22 cellular contexts compared by ENCODE assay signal in the genomic region with DNA sequence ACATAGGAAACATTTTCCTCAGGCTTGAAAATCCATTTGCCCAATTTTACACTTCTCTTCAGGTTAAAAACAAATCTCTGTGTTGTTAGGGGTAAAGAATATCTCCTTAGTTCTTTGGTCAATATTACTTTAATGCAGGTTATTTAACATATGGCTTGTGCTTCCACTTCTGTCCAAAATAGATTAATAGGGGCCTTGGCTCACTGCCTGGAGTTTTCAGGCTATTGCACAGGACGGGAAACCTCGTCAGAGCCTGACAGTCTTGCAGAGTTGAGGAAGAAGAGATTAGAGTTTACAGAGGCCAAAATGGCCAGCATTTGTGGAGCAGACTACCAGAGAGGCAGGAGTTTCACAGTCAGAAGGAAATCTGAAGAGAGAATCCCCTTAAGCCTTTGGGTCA.
DNase-seq lines count a peak whose midpoint lies in the region; TF ChIP-seq lines count a peak whose summit lies in the region.
"Had no signal": no experiment of that assay in that cellular context is flagged by ENCODE, and none has a peak within 500 bp of the region (broad histone marks: within the 10 kb centered on the region; RNA-seq: fewer than 3 reads in every experiment).

No MANE protein-coding gene starts in this region.

- no peaks in the 10 kb centered on the region for H4K20me1 ChIP-seq in H9 (ENCODE audit: control insufficient read depth, insufficient read depth, insufficient read length)

- no peaks in the 10 kb centered on the region for H3K27me3 ChIP-seq in H9 (ENCODE audit: insufficient read depth, low read length)
- H3K27me3 ChIP-seq in Peyer's patch = no peaks in the 10 kb centered on the region
- H3K27me3 ChIP-seq: spleen had no signal

- H3K9me3 ChIP-seq in H9 (ENCODE audit: control insufficient read depth, low read depth, low read length) (no peaks in the 10 kb centered on the region), Peyer's patch (peaks cover 0 to 2% (median 0%) of the 10 kb centered on the region in 4 donors)
- H3K9me3 ChIP-seq: mucosa of descending colon had no signal

- no peak overlapping the region for H4K91ac ChIP-seq in H9 (ENCODE audit: insufficient read length, low read depth, low read length)

- H3K23me2 ChIP-seq in H9 (ENCODE audit: insufficient read length, low read depth, low read length, poor library complexity, severe bottlenecking) = no peaks in the 10 kb centered on the region

- no CpG with 5 or more reads among the region's 2 CpGs for WGBS in H9 (ENCODE audit: extremely low coverage, insufficient read length, low lambda C conversion rate)

- no peak overlapping the region for H3K9ac ChIP-seq in H9 (ENCODE audit: extremely low read depth, insufficient read length, low read length)

- no peak overlapping the region for H2BK12ac ChIP-seq in H9 (ENCODE audit: insufficient read length, low read depth, low read length)

- H3K79me1 ChIP-seq in H9 (ENCODE audit: insufficient read depth, low read depth, low read length, poor library complexity, severe bottlenecking) = no peaks in the 10 kb centered on the region

- intact Hi-C loops in activated T-helper 1 cell treated with anti-CD3 and anti-CD28 coated beads, Interleukin-12 subunit alpha, Interleukin-12 subunit beta, Interleukin-2, Interleukin-4 antibody, amounts not matched to agents 30 ng/mL and 10 ng/mL and 1 ng/mL, durations not matched to agents 14 hours and 24 hours and 36 hours (cut with micrococcal nuclease) = no loop called here

- H3K4me3 ChIP-seq in astrocyte of the spinal cord (ENCODE audit: low read depth, low read length) = no peak overlapping the region
- H3K4me3 ChIP-seq in Peyer's patch = no peak overlapping the region
- H3K4me3 ChIP-seq: mucosa of descending colon, spleen had no signal

- TF ChIP-seq POLR2A in Peyer's patch (IDR thresholded peaks at IDR 0.05) = no peak

- no peaks in the 10 kb centered on the region for H3K27me3 Mint-ChIP-seq in H9 (ENCODE audit: low read depth)
- no peaks in the 10 kb centered on the region for H3K27me3 Mint-ChIP-seq in nephron (ENCODE audit: low read depth)
- H3K27me3 Mint-ChIP-seq in activated T-helper 1 cell treated with anti-CD3 and anti-CD28 coated beads, Interleukin-12 subunit alpha, Interleukin-12 subunit beta, Interleukin-2, Interleukin-4 antibody, amounts not matched to agents 30 ng/mL and 10 ng/mL and 1 ng/mL, durations not matched to agents 14 hours and 24 hours and 36 hours (ENCODE audit: insufficient read depth) = no peaks in the 10 kb centered on the region
- H3K27me3 Mint-ChIP-seq: activated CD4-positive, alpha-beta memory T cell treated with anti-CD3 and anti-CD28 coated beads for 36 hours; activated naive CD8-positive, alpha-beta T cell; central memory CD8-positive, alpha-beta T cell; natural killer cell treated with Interleukin-12 subunit alpha and Interleukin-12 subunit beta and Interleukin-15 and Interleukin-18, amount 100 ng/mL, for 72 hours had no signal

- H4K8ac ChIP-seq in H9 (replicated peaks; ENCODE audit: insufficient read length, low read depth, low read length) = no peak overlapping the region

- H2BK15ac ChIP-seq in H9 (ENCODE audit: low read depth, low read length) = no peak overlapping the region

- H3K36me3 ChIP-seq in Peyer's patch = no peaks in the 10 kb centered on the region
- H3K36me3 ChIP-seq: spleen had no signal

- TF ChIP-seq CTCF in H9 (conservative IDR thresholded peaks at IDR 0.05) (no peak), astrocyte of the spinal cord (IDR thresholded peaks at IDR 0.05; ENCODE audit: low read depth, low read length) (no peak), nephron (IDR thresholded peaks at IDR 0.05; ENCODE audit: unreplicated experiment in 3 of 3) (no peak), Peyer's patch (IDR thresholded peaks at IDR 0.05) (no peak)

- no peak overlapping the region for H2BK120ac ChIP-seq in H9 (ENCODE audit: low read depth, low read length, poor library complexity, severe bottlenecking)

- H3K4me2 ChIP-seq in H9 (ENCODE audit: insufficient read depth, insufficient read length, low read length) = no peak overlapping the region

- no peak overlapping the region for H3K18ac ChIP-seq in H9 (ENCODE audit: insufficient read length, low read depth, low read length)

- no peak overlapping the region for H2BK5ac ChIP-seq in H9 (ENCODE audit: insufficient read length, low read length)

- no peak overlapping the region for H3K56ac ChIP-seq in H9 (ENCODE audit: insufficient read length, low read depth, low read length)

- H3K4me1 ChIP-seq in H9 (ENCODE audit: insufficient read depth, low read length) = no peaks in the 10 kb centered on the region
- H3K4me1 ChIP-seq in Peyer's patch = no peaks in the 10 kb centered on the region
- H3K4me1 ChIP-seq: spleen had no signal

- H3K9me3 Mint-ChIP-seq in H9 (peaks cover 26 to 27% of the 10 kb centered on the region in 2 experiments), nephron (peaks cover 18% of the 10 kb centered on the region)
- peaks cover 17% of the 10 kb centered on the region for H3K9me3 Mint-ChIP-seq in activated T-helper 1 cell treated with anti-CD3 and anti-CD28 coated beads, Interleukin-12 subunit alpha, Interleukin-12 subunit beta, Interleukin-2, Interleukin-4 antibody, amounts not matched to agents 30 ng/mL and 10 ng/mL and 1 ng/mL, durations not matched to agents 14 hours and 24 hours and 36 hours

- DNase-seq in H9 (no peak), NCI-H524 (lab: John Stamatoyannopoulos, UW) (peak; percentile 56 to 88), astrocyte of the spinal cord (ENCODE audit: low read depth, low spot score) (peak; percentile 44), SKM-1 (lab: John Stamatoyannopoulos, UW; ENCODE audit: unreplicated experiment) (no peak), Peyer's patch (no peak)
- DNase-seq in activated CD4-positive, alpha-beta T cell treated with anti-CD3 and anti-CD28 coated beads for 4 hours = no peak
- no peak for DNase-seq in activated T-helper 1 cell treated with anti-CD3 and anti-CD28 coated beads, Interleukin-12 subunit alpha, Interleukin-12 subunit beta, Interleukin-2, Interleukin-4 antibody, amounts not matched to agents 30 ng/mL and 10 ng/mL and 1 ng/mL, durations not matched to agents 14 hours and 24 hours and 36 hours (ENCODE audit: low spot score)
- DNase-seq: ACHN; activated CD4-positive, alpha-beta memory T cell treated with anti-CD3 and anti-CD28 coated beads for 36 hours; aorta; DMS53; islet precursor cell; mucosa of descending colon; NCI-H1417 treated with DMSO at 0.1 percent for 48 hours; NCI-H526 treated with DMSO at 0.1 percent for 48 hours; retina; spleen; trophoblast cell had no signal

- peaks cover 3 to 5% of the 10 kb centered on the region in 2 experiments for H3K4me1 Mint-ChIP-seq in H9
- H3K4me1 Mint-ChIP-seq in nephron = peaks cover 7% of the 10 kb centered on the region
- H3K4me1 Mint-ChIP-seq in activated T-helper 1 cell treated with anti-CD3 and anti-CD28 coated beads, Interleukin-12 subunit alpha, Interleukin-12 subunit beta, Interleukin-2, Interleukin-4 antibody, amounts not matched to agents 30 ng/mL and 10 ng/mL and 1 ng/mL, durations not matched to agents 14 hours and 24 hours and 36 hours (ENCODE audit: low read depth) = no peaks in the 10 kb centered on the region
- H3K4me1 Mint-ChIP-seq: central memory CD8-positive, alpha-beta T cell had no signal

- H3K27ac Mint-ChIP-seq in H9 = peak overlapping the region in 2 of 3 experiments; percentile 12 to 26; a peak in 2 of 7 replicates
- peak overlapping the region; percentile 43 to 87 (median 81) for H3K27ac Mint-ChIP-seq in nephron
- no peak overlapping the region for H3K27ac Mint-ChIP-seq in activated T-helper 1 cell treated with anti-CD3 and anti-CD28 coated beads, Interleukin-12 subunit alpha, Interleukin-12 subunit beta, Interleukin-2, Interleukin-4 antibody, amounts not matched to agents 30 ng/mL and 10 ng/mL and 1 ng/mL, durations not matched to agents 14 hours and 24 hours and 36 hours
- H3K27ac Mint-ChIP-seq: activated CD4-positive, alpha-beta memory T cell treated with anti-CD3 and anti-CD28 coated beads for 36 hours; activated naive CD8-positive, alpha-beta T cell; natural killer cell treated with Interleukin-12 subunit alpha and Interleukin-12 subunit beta and Interleukin-15 and Interleukin-18, amount 100 ng/mL, for 72 hours had no signal

- peaks cover 14 to 31% (median 21%) of the 10 kb centered on the region in 3 experiments for H3K36me3 Mint-ChIP-seq in H9 (ENCODE audit: insufficient read depth in 1 of 3, low read depth in 3 of 3)
- no peaks in the 10 kb centered on the region for H3K36me3 Mint-ChIP-seq in nephron (ENCODE audit: low read depth)
- no peaks in the 10 kb centered on the region for H3K36me3 Mint-ChIP-seq in activated T-helper 1 cell treated with anti-CD3 and anti-CD28 coated beads, Interleukin-12 subunit alpha, Interleukin-12 subunit beta, Interleukin-2, Interleukin-4 antibody, amounts not matched to agents 30 ng/mL and 10 ng/mL and 1 ng/mL, durations not matched to agents 14 hours and 24 hours and 36 hours (ENCODE audit: low read depth)
- H3K36me3 Mint-ChIP-seq: activated CD4-positive, alpha-beta memory T cell treated with anti-CD3 and anti-CD28 coated beads for 36 hours; activated naive CD8-positive, alpha-beta T cell had no signal

- in situ Hi-C loops in astrocyte of the spinal cord (cut with HindIII; ENCODE audit: low sequenced_read_pairs) = no loop called here

- H3K27ac ChIP-seq in H9 (ENCODE audit: insufficient read length, low read depth, low read length) (no peak overlapping the region), Peyer's patch (no peak overlapping the region)
- H3K27ac ChIP-seq: spleen had no signal

- no peak overlapping the region for H3K4ac ChIP-seq in H9 (ENCODE audit: low read depth, low read length)

- H4K5ac ChIP-seq in H9 (ENCODE audit: insufficient read length, low read depth, low read length) = no peak overlapping the region

- no peak overlapping the region for H2BK20ac ChIP-seq in H9 (ENCODE audit: low read depth, low read length, poor library complexity, severe bottlenecking)

- no peak overlapping the region for H2AK5ac ChIP-seq in H9 (ENCODE audit: insufficient read length, low read length)

- no peak overlapping the region for H2AFZ ChIP-seq in H9 (ENCODE audit: low read length)

- H3K23ac ChIP-seq in H9 (ENCODE audit: insufficient read length, low read depth, low read length) = no peak overlapping the region

- H3K4me3 Mint-ChIP-seq in H9 = no peak overlapping the region
- no peak overlapping the region for H3K4me3 Mint-ChIP-seq in nephron
- H3K4me3 Mint-ChIP-seq in activated T-helper 1 cell treated with anti-CD3 and anti-CD28 coated beads, Interleukin-12 subunit alpha, Interleukin-12 subunit beta, Interleukin-2, Interleukin-4 antibody, amounts not matched to agents 30 ng/mL and 10 ng/mL and 1 ng/mL, durations not matched to agents 14 hours and 24 hours and 36 hours = no peak overlapping the region
- H3K4me3 Mint-ChIP-seq: activated CD4-positive, alpha-beta memory T cell treated with anti-CD3 and anti-CD28 coated beads for 36 hours; activated naive CD8-positive, alpha-beta T cell; central memory CD8-positive, alpha-beta T cell; natural killer cell treated with Interleukin-12 subunit alpha and Interleukin-12 subunit beta and Interleukin-15 and Interleukin-18, amount 100 ng/mL, for 72 hours had no signal

- H3T11ph ChIP-seq in H9 (ENCODE audit: low read length) = no peak overlapping the region

- H3K79me2 ChIP-seq in H9 (ENCODE audit: insufficient read depth, low read length) = no peaks in the 10 kb centered on the region

- no peak overlapping the region for H3K14ac ChIP-seq in H9 (ENCODE audit: insufficient read depth, low read length)

Comparison
In these comparisons a context has a peak if more than half of its experiments do, and no peak if none do; other contexts are left out.
1. DNase-seq: peak in NCI-H524 (2 of 2) and astrocyte of the spinal cord (single experiment); none in H9 (single experiment), SKM-1 (single experiment), Peyer's patch (0 of 3), activated CD4-positive, alpha-beta T cell treated with anti-CD3 and anti-CD28 coated beads for 4 hours (0 of 2) and activated T-helper 1 cell treated with anti-CD3 and anti-CD28 coated beads, Interleukin-12 subunit alpha, Interleukin-12 subunit beta, Interleukin-2, Interleukin-4 antibody, amounts not matched to agents 30 ng/mL and 10 ng/mL and 1 ng/mL, durations not matched to agents 14 hours and 24 hours and 36 hours (single experiment).